In the genomic region with DNA sequence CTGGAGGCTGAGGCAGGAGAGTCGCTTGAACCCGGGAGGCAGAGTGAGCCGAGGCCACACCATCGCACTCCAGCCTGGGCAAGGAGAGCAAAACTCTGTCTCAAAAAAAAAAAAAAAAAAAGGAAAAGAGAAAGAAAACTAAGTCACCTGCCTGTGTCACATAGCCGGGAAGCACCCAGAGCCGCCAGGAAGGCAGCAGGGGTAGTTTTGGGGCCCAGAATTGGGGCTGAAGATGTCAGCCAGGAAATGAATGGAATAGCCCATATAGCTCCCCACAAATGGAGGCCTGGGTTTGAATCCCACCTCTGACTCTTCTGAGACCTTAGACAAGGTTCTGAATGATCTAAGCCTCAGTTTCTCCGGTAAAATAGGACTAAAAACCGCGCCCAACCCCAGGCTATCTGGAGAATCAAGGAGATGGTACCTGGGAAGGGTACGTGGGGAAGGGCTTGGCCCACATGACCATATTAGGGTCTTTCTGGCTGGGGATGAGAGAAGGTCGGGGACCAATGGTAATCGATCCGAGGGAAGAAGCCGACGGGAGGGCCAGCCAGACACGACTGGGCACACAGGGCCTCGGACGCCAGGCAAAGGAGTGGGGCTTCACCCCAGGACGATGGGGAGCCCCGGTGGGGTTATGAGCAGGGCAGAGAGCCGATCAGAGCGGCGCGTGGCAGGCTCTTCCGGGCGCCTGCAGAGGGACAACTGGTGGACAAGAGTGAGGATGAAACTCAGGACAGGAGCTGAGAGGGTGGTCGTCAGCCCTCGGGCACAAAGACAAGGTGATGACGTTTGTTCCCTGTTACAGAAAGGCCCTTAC, we compare ENCODE assay signal across 8 cellular contexts. TPM values are rescaled to one million over a fixed set of nuclear protein-coding genes. Genes with fewer than 3 reads are reported as not detected.
DNase-seq lines count a peak whose midpoint lies in the region; ATAC-seq and TF ChIP-seq lines count a peak whose summit lies in the region.

No MANE protein-coding gene starts in this region.

- peak; percentile 43 for DNase-seq in activated CD8-positive, alpha-beta memory T cell treated with anti-CD3 and anti-CD28 coated beads, Interleukin-2, amount 50 U/mL, for 4 hours
- DNase-seq in activated CD8-positive, alpha-beta memory T cell treated with anti-CD3 and anti-CD28 coated beads, Interleukin-2, amount 50 U/mL, for 48 hours: no peak
- DNase-seq in SJSA1 (ENCODE audit: low read depth in 1 of 2, low spot score in 2 of 2) (no peak), esophagus squamous epithelium (lab: John Stamatoyannopoulos, UW) (no peak), omental fat pad (ENCODE audit: low spot score) (no peak), medulla oblongata (ENCODE audit: extremely low spot score) (no peak), GM19238 (ENCODE audit: insufficient read length, low spot score) (no peak)

- ATAC-seq in HG02885 (IDR thresholded peaks at IDR 0.05; ENCODE audit: poor library complexity, unreplicated experiment) (peak; percentile 19), omental fat pad (ENCODE audit: low FRiP score) (peak; percentile 17)

- TF ChIP-seq CTCF in esophagus squamous epithelium (IDR thresholded peaks at IDR 0.05) (peak in 1 of 6 experiments; percentile 8), omental fat pad (IDR thresholded peaks at IDR 0.05) (no peak)

- H3K27ac ChIP-seq in SJSA1 (no peak overlapping the region), esophagus squamous epithelium (peak overlapping the region; percentile 21 to 77 (median 56))

- no peak for TF ChIP-seq POLR2A in esophagus squamous epithelium (IDR thresholded peaks at IDR 0.05)

- peak overlapping the region; percentile 43 for H3K4me3 ChIP-seq in SJSA1
- H3K4me3 ChIP-seq in esophagus squamous epithelium: peak overlapping the region; percentile 57 to 90 (median 62)

- no peaks in the 10 kb centered on the region for H3K9me3 ChIP-seq in SJSA1 (replicated peaks)
- no peaks in the 10 kb centered on the region for H3K9me3 ChIP-seq in esophagus squamous epithelium

- H3K4me1 ChIP-seq in SJSA1 (replicated peaks) (peaks cover 20% of the 10 kb centered on the region), esophagus squamous epithelium (peaks cover 42 to 92% (median 53%) of the 10 kb centered on the region in 3 donors)

- intact Hi-C loops in esophagus squamous epithelium (cut with DNase I): no loop called here

- WGBS in esophagus squamous epithelium, 2 donors: 10 to 28% methylated on average over 11 to 19 of the region's 29 CpGs

- H3K36me3 ChIP-seq in SJSA1 (peaks cover 9% of the 10 kb centered on the region), esophagus squamous epithelium (peaks cover 0 to 18% (median 0%) of the 10 kb centered on the region in 3 donors)

- H3K27me3 ChIP-seq in SJSA1 (replicated peaks) (peaks cover 32% of the 10 kb centered on the region), esophagus squamous epithelium (peaks cover 15 to 41% (median 20%) of the 10 kb centered on the region in 4 donors)

RNA-seq across cellular contexts. Expression of a gene that starts 14.4 kb away (rescaled TPM):
- total RNA-seq in SJSA1 (2014; rRNA removed; shearing (Covaris generic)): 41.1 and 55.2 TPM in 2 replicates
- total RNA-seq in esophagus squamous epithelium (10 to 100 TPM; 50.2 to 80.6 (median 54.5) TPM), omental fat pad (10 to 100 TPM; 34.7 to 73.4 (median 49.5) TPM)

RNA-seq across cellular contexts. Expression of a gene that starts 19.7 kb away (rescaled TPM):
- not detected in 2 replicates for total RNA-seq in SJSA1 (2014; rRNA removed; shearing (Covaris generic))
- total RNA-seq in esophagus squamous epithelium: 1 to 10 TPM in 1 of 4 donors, under 1 TPM in 1, not detected in 2; 0.22 to 3.1 TPM
- 1 to 10 TPM in 1 of 4 donors, under 1 TPM in 2, not detected in 1; 0.12 to 1.0 (median 0.88) TPM for total RNA-seq in omental fat pad
